ENCODE assay signal across 9 cellular contexts in the genomic region with DNA sequence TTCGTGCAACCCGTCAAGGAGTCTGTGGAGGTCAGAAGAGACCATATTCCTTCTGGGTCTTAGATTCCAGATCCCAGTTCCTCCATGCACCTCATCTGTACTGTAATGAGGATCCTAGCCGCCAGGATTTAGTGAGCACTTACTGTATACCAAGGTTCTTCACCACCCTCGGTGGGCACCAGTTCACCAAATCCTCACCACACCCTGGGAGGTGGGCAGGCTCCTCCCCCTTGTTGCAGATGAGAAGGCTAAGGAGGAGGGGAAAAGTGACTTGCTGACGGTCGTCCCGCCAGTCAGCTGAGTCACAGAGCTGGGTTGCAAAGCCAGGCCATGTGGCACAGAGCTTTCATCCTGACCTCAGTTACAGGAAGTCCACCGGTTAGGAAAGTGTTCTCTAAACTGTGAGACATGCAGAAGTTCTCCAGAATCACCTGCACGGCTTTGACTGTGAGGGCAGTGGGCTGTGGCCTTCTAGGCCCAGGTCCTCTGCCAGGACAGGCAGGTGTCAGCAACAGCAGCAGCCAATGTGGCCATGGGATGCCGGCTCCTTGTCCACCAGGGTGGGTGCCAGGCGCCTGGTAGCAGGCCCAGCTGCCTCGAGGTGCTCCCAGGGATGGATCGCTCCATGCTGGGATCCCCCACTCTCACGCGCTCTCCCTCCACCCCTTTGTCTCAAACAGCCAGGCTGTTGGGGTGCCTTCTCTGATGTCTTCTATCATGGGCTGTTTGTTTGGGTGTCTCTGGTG.
DNase-seq lines count a peak whose midpoint lies in the region; ATAC-seq and TF ChIP-seq lines count a peak whose summit lies in the region.
"Had no signal": no experiment of that assay in that cellular context is flagged by ENCODE, and none has a peak within 500 bp of the region (broad histone marks: within the 10 kb centered on the region; RNA-seq: fewer than 3 reads in every experiment).

No MANE protein-coding gene starts in this region.

- TF ChIP-seq RAD21 in Ishikawa (IDR thresholded peaks at IDR 0.05; ENCODE audit: low read depth), result no peak

- TF ChIP-seq EP300 in Ishikawa (IDR thresholded peaks at IDR 0.05; ENCODE audit: borderline replicate concordance), result no peak

- H3K18ac ChIP-seq in mesendoderm (ENCODE audit: low read length), result no peak overlapping the region

- peaks cover 3% of the 10 kb centered on the region for H3K27me3 Mint-ChIP-seq in activated naive CD8-positive, alpha-beta T cell treated with anti-CD3 and anti-CD28 coated beads, Interleukin-2, amount 10 ng/mL, durations not matched to agents 7 days and 5 days
- no peaks in the 10 kb centered on the region for H3K27me3 Mint-ChIP-seq in osteocyte (ENCODE audit: unreplicated experiment)

- H3K56ac ChIP-seq in mesendoderm (ENCODE audit: low read length), result no peak overlapping the region

- no peak overlapping the region for H4K8ac ChIP-seq in mesendoderm (ENCODE audit: low read depth, low read length)

- no peak overlapping the region for H3K23ac ChIP-seq in mesendoderm (ENCODE audit: low read length)

- H3K27ac ChIP-seq in mesendoderm (ENCODE audit: low read depth, low read length) (no peak overlapping the region), spleen (no peak overlapping the region)

- H3K4me3 ChIP-seq in mesendoderm (ENCODE audit: low read length), result no peak overlapping the region
- H3K4me3 ChIP-seq in spleen, result no peak overlapping the region
- H3K4me3 ChIP-seq: GM12878 had no signal

- no peak for TF ChIP-seq POLR2A in spleen (IDR thresholded peaks at IDR 0.05)

- POLR2A ChIA-PET in activated naive CD8-positive, alpha-beta T cell treated with anti-CD3 and anti-CD28 coated beads, Interleukin-2, amount 10 ng/mL, durations not matched to agents 7 days and 5 days (lab: Charles Lee), result interaction anchor here (0.7 kb wide), 1 partner anchor 123 kb away, joined by 7 read pairs; no protein-coding TSS in a partner anchor

- no peak overlapping the region for H3K9ac ChIP-seq in mesendoderm (ENCODE audit: low read length)

- no peak overlapping the region for H2BK5ac ChIP-seq in mesendoderm (ENCODE audit: low read length)

- intact Hi-C loops in spleen (cut with DNase I; ENCODE audit: low total_unique reads), result no loop called here

- no peaks in the 10 kb centered on the region for H3K79me2 ChIP-seq in mesendoderm (ENCODE audit: control insufficient read depth, insufficient read depth, low read length)

- H2BK120ac ChIP-seq in mesendoderm (ENCODE audit: low read depth, low read length), result no peak overlapping the region

- H3K4me3 Mint-ChIP-seq in activated naive CD8-positive, alpha-beta T cell treated with anti-CD3 and anti-CD28 coated beads, Interleukin-2, amount 10 ng/mL, durations not matched to agents 7 days and 5 days, result no peak overlapping the region
- H3K4me3 Mint-ChIP-seq in osteocyte (ENCODE audit: unreplicated experiment), result no peak overlapping the region

- no peak overlapping the region for H3K4me2 ChIP-seq in mesendoderm (ENCODE audit: low read length)

- H3K36me3 Mint-ChIP-seq in activated naive CD8-positive, alpha-beta T cell treated with anti-CD3 and anti-CD28 coated beads, Interleukin-2, amount 10 ng/mL, durations not matched to agents 7 days and 5 days, result no peaks in the 10 kb centered on the region
- H3K36me3 Mint-ChIP-seq in osteocyte (ENCODE audit: unreplicated experiment), result no peaks in the 10 kb centered on the region

- peak; percentile 90 for DNase-seq in AG08395 (ENCODE audit: low spot score)
- DNase-seq in activated naive CD8-positive, alpha-beta T cell treated with anti-CD3 and anti-CD28 coated beads, Interleukin-2, amount 10 ng/mL, durations not matched to agents 7 days and 5 days, result peak; percentile 48
- peak; percentile 49 for DNase-seq in mesendoderm
- no peak for DNase-seq in osteocyte (ENCODE audit: extremely low spot score, unreplicated experiment)
- DNase-seq in spleen, result no peak
- no peak for DNase-seq in stimulated activated naive CD4-positive, alpha-beta T cell treated with Interleukin-2 at 50 U/mL for 16 hours (lab: John Stamatoyannopoulos, UW)

- TF ChIP-seq CTCF in osteocyte (IDR thresholded peaks at IDR 0.05) (no peak), spleen (IDR thresholded peaks at IDR 0.05 in 8 of 11, conservative IDR thresholded peaks at IDR 0.05 in 3 of 11) (no peak)

- ATAC-seq in activated naive CD8-positive, alpha-beta T cell treated with anti-CD3 and anti-CD28 coated beads, Interleukin-2, amount 10 ng/mL, durations not matched to agents 7 days and 5 days (ENCODE audit: low read depth), result peak; percentile 82
- ATAC-seq in HG02970 (IDR thresholded peaks at IDR 0.05; ENCODE audit: low FRiP score, unreplicated experiment), result no peak
- ATAC-seq: GM12878 had no signal

- H3K4me1 Mint-ChIP-seq in activated naive CD8-positive, alpha-beta T cell treated with anti-CD3 and anti-CD28 coated beads, Interleukin-2, amount 10 ng/mL, durations not matched to agents 7 days and 5 days, result peaks cover 9% of the 10 kb centered on the region
- peaks cover 30% of the 10 kb centered on the region for H3K4me1 Mint-ChIP-seq in osteocyte (ENCODE audit: unreplicated experiment)

- H3K27me3 ChIP-seq in mesendoderm (ENCODE audit: insufficient read depth, low read length, poor library complexity) (no peaks in the 10 kb centered on the region), spleen (replicated peaks in 1 of 7) (peaks cover 0 to 17% (median 0%) of the 10 kb centered on the region in 7 donors)

- no peak overlapping the region for H2BK15ac ChIP-seq in mesendoderm (replicated peaks; ENCODE audit: low read depth)

- no peaks in the 10 kb centered on the region for H3K4me1 ChIP-seq in mesendoderm (ENCODE audit: control insufficient read depth, low read depth, low read length)
- peaks cover 0 to 71% (median 32%) of the 10 kb centered on the region in 6 donors for H3K4me1 ChIP-seq in spleen

- H4K5ac ChIP-seq in mesendoderm (ENCODE audit: low read length), result no peak overlapping the region

- H3K9me3 ChIP-seq in spleen, result no peaks in the 10 kb centered on the region

- no peaks in the 10 kb centered on the region for H3K9me3 Mint-ChIP-seq in activated naive CD8-positive, alpha-beta T cell treated with anti-CD3 and anti-CD28 coated beads, Interleukin-2, amount 10 ng/mL, durations not matched to agents 7 days and 5 days
- H3K9me3 Mint-ChIP-seq in osteocyte (ENCODE audit: unreplicated experiment), result no peaks in the 10 kb centered on the region

- no CpG with 5 or more reads among the region's 15 CpGs for WGBS in mesendoderm (ENCODE audit: extremely low coverage, insufficient coverage, low lambda C conversion rate)
- 51 to 67% (median 57%) methylated on average over 13 to 15 of the region's 15 CpGs for WGBS in spleen, 5 donors

- no peak overlapping the region for H3K4ac ChIP-seq in mesendoderm (ENCODE audit: low read depth, low read length)

- H3K79me1 ChIP-seq in mesendoderm (ENCODE audit: low read length), result peaks cover 2% of the 10 kb centered on the region

- H3K36me3 ChIP-seq in mesendoderm (ENCODE audit: control insufficient read depth, insufficient read depth, low read length), result no peaks in the 10 kb centered on the region
- no peaks in the 10 kb centered on the region for H3K36me3 ChIP-seq in spleen

- peak overlapping the region; percentile 13 for H3K27ac Mint-ChIP-seq in activated naive CD8-positive, alpha-beta T cell treated with anti-CD3 and anti-CD28 coated beads, Interleukin-2, amount 10 ng/mL, durations not matched to agents 7 days and 5 days
- no peak overlapping the region for H3K27ac Mint-ChIP-seq in osteocyte (ENCODE audit: unreplicated experiment)

- no peak overlapping the region for H2AK5ac ChIP-seq in mesendoderm (ENCODE audit: low read length)

TF ChIP-seq in Ishikawa, 13 proteins besides CTCF, POLR2A, EP300 and RAD21:
- TF ChIP-seq, protein P1, sequence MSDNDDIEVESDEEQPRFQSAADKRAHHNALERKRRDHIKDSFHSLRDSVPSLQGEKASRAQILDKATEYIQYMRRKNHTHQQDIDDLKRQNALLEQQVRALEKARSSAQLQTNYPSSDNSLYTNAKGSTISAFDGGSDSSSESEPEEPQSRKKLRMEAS (IDR thresholded peaks at IDR 0.05), result peak; percentile 44; the same call in 1 of the 2 replicates
- no peak for TF ChIP-seq TCF12 (IDR thresholded peaks at IDR 0.05; ENCODE audit: low read depth)

Comparison
In these comparisons a context has a peak if more than half of its experiments do, and no peak if none do; other contexts are left out.
1. DNase-seq: peak in AG08395 (single experiment), activated naive CD8-positive, alpha-beta T cell treated with anti-CD3 and anti-CD28 coated beads, Interleukin-2, amount 10 ng/mL, durations not matched to agents 7 days and 5 days (single experiment) and mesendoderm (single experiment); none in osteocyte (single experiment), spleen (single experiment) and stimulated activated naive CD4-positive, alpha-beta T cell treated with Interleukin-2 at 50 U/mL for 16 hours (single experiment).